22 cellular contexts compared by ENCODE assay signal in genomic region chr1:38331496-38332210, GRCh38.
"Had no signal": no experiment of that assay in that cellular context is flagged by ENCODE, and none has a peak within 500 bp of the region (broad histone marks: within the 10 kb centered on the region; RNA-seq: fewer than 3 reads in every experiment).

No MANE protein-coding gene starts in this region.

- H3K9me3 ChIP-seq: SJSA1 had no signal

- H3K27ac ChIP-seq: SJSA1, SK-N-MC had no signal

- DNase-seq: IMR-90, Karpas-422, KG1, MM.1S, NCI-H1092 treated with DMSO at 0.1 percent for 48 hours, NCI-H1436, NCI-H187, NCI-H2029, NCI-H2081 treated with DMSO at 0.1 percent for 48 hours, NCI-H2171, NCI-H226, NCI-H446, NCI-H510A, NCI-H524 treated with DMSO at 0.1 percent for 48 hours, NCI-H69, NCI-H774, Right ventricle myocardium superior, RPMI8226, SIG-M5 had no signal

- H3K4me1 ChIP-seq: SJSA1 had no signal

- H3K27me3 ChIP-seq: SJSA1 had no signal

- H3K36me3 ChIP-seq: SJSA1 had no signal

- H3K4me3 ChIP-seq: SJSA1, SK-N-MC had no signal

- ATAC-seq: HepG2 had no signal
